1 cellular context compared by ENCODE assay signal in genomic region chr4:41613362-41613761, GRCh38.
TF ChIP-seq lines count a peak whose summit lies in the region.

No MANE protein-coding gene starts in this region.

TF ChIP-seq in GM23338, 12 proteins besides CTCF, POLR2A, EP300 and RAD21 (continued from another document):
- TF ChIP-seq ZNF462 (CRISPR knock-in tag; IDR thresholded peaks at IDR 0.05), result no peak
- no peak for TF ChIP-seq REST (IDR thresholded peaks at IDR 0.05; ENCODE audit: unreplicated experiment)
- no peak for TF ChIP-seq STAT1 (IDR thresholded peaks at IDR 0.05; ENCODE audit: unreplicated experiment)
